28 cellular contexts compared by ENCODE assay signal in genomic region chr1:232837085-232837484, GRCh38. TPM values are rescaled to one million over a fixed set of nuclear protein-coding genes. Genes with fewer than 3 reads are reported as not detected.
DNase-seq lines count a peak whose midpoint lies in the region; ATAC-seq and TF ChIP-seq lines count a peak whose summit lies in the region.
"Had no signal": no experiment of that assay in that cellular context is flagged by ENCODE, and none has a peak within 500 bp of the region (broad histone marks: within the 10 kb centered on the region; RNA-seq: fewer than 3 reads in every experiment).

No MANE protein-coding gene starts in this region.

- no peak overlapping the region for H2BK12ac ChIP-seq in mesenchymal stem cell (ENCODE audit: low read length in 2 of 2)

- no peak overlapping the region for H3K4ac ChIP-seq in mesenchymal stem cell (ENCODE audit: low read depth in 1 of 2, low read length in 2 of 2)

- H2BK15ac ChIP-seq in mesenchymal stem cell (ENCODE audit: low read depth, poor library complexity, severe bottlenecking), result no peak overlapping the region

- no peak overlapping the region for H2BK5ac ChIP-seq in mesenchymal stem cell (ENCODE audit: low read depth, low read length, poor library complexity, severe bottlenecking)

- H3K4me2 ChIP-seq in mesenchymal stem cell (ENCODE audit: low read length, poor library complexity, severe bottlenecking), result no peak overlapping the region
- H3K4me2 ChIP-seq: GM23338, SK-N-SH had no signal

- no peak overlapping the region for H2BK120ac ChIP-seq in mesenchymal stem cell (ENCODE audit: low read depth, low read length)

- H3K9me3 ChIP-seq in mesenchymal stem cell (ENCODE audit: control insufficient read depth, low read length), result no peaks in the 10 kb centered on the region
- H3K9me3 ChIP-seq in SJCRH30 (replicated peaks), result no peaks in the 10 kb centered on the region
- H3K9me3 ChIP-seq: esophagus squamous epithelium, SK-N-SH, upper lobe of left lung had no signal

- H3K27ac ChIP-seq in mesenchymal stem cell (ENCODE audit: low read length, poor library complexity, severe bottlenecking) (no peak overlapping the region), SJCRH30 (no peak overlapping the region)
- H3K27ac ChIP-seq: esophagus squamous epithelium, upper lobe of left lung had no signal

- H2AK5ac ChIP-seq in mesenchymal stem cell (ENCODE audit: low read length, severe bottlenecking), result no peak overlapping the region

- no peak overlapping the region for H4K91ac ChIP-seq in mesenchymal stem cell (ENCODE audit: low read length)

- no peak for ATAC-seq in sciatic nerve
- ATAC-seq in HG03342 (IDR thresholded peaks at IDR 0.05; ENCODE audit: unreplicated experiment), result no peak
- ATAC-seq: activated CD8-positive, alpha-beta T cell treated with anti-CD3 and anti-CD28 coated beads, Interleukin-2, amount 10 ng/mL, durations not matched to agents 7 days and 5 days; activated naive CD4-positive, alpha-beta T cell treated with anti-CD3 and anti-CD28 coated beads, Interleukin-2, amount 50 U/mL, for 72 hours; GM23338; stimulated activated effector memory CD8-positive, alpha-beta T cell treated with anti-CD3 and anti-CD28 coated beads, Interleukin-12 subunit alpha, Interleukin-12 subunit beta, amount 100 ng/mL, for 72 hours had no signal

- TF ChIP-seq CTCF in choroid plexus epithelial cell (conservative IDR thresholded peaks at IDR 0.05; ENCODE audit: low read depth, low read length), result no peak

- no peak overlapping the region for H3K9ac ChIP-seq in mesenchymal stem cell (ENCODE audit: low read length)
- H3K9ac ChIP-seq: SK-N-SH had no signal

- no peak overlapping the region for H3K23ac ChIP-seq in mesenchymal stem cell (ENCODE audit: low read length in 2 of 2)

- no peaks in the 10 kb centered on the region for H3K4me1 ChIP-seq in mesenchymal stem cell (ENCODE audit: control insufficient read depth, insufficient read depth, low read depth, low read length)
- no peaks in the 10 kb centered on the region for H3K4me1 ChIP-seq in SJCRH30
- H3K4me1 ChIP-seq: esophagus squamous epithelium, upper lobe of left lung had no signal

- DNase-seq in EL (peak; percentile 52), M059J (ENCODE audit: low read depth) (peak; percentile 38), choroid plexus epithelial cell (ENCODE audit: low read depth) (peak; percentile 34), mesenchymal stem cell (peak; percentile 3), GM19240 (ENCODE audit: insufficient read length, low spot score) (no peak), SJCRH30 (no peak), sciatic nerve (ENCODE audit: low spot score) (no peak)
- DNase-seq: activated CD8-positive, alpha-beta T cell treated with anti-CD3 and anti-CD28 coated beads, Interleukin-2, amount 10 ng/mL, durations not matched to agents 7 days and 5 days; anterior cingulate cortex; C1 segment of cervical spinal cord; COR-L47; DMS79; endodermal cell; esophagus squamous epithelium; kidney; MM.1S; NCI-H2029; nephron progenitor cell; SK-N-SH; stimulated activated CD4-positive, alpha-beta T cell treated with anti-CD3 and anti-CD28 coated beads, Interleukin-2, amount 100 ng/mL, for 48 hours; substantia nigra; T-helper 2 cell; upper lobe of left lung had no signal

- intact Hi-C loops in sciatic nerve (cut with DNase I), result no loop called here

- H2AFZ ChIP-seq in mesenchymal stem cell (ENCODE audit: low read depth, low read length), result no peak overlapping the region
- H2AFZ ChIP-seq: GM23338 had no signal

- H3K4me3 ChIP-seq in choroid plexus epithelial cell (ENCODE audit: low read depth, low read length) (no peak overlapping the region), mesenchymal stem cell (ENCODE audit: insufficient read depth in 1 of 2, low read depth in 1 of 2, low read length in 2 of 2) (no peak overlapping the region), SJCRH30 (no peak overlapping the region)
- H3K4me3 ChIP-seq: esophagus squamous epithelium, GM23338, lung, upper lobe of left lung had no signal

- no peaks in the 10 kb centered on the region for H3K79me1 ChIP-seq in mesenchymal stem cell (replicated peaks; ENCODE audit: low read length, poor library complexity, severe bottlenecking)

- no peak overlapping the region for H3K18ac ChIP-seq in mesenchymal stem cell (ENCODE audit: low read depth in 1 of 2, low read length in 2 of 2)

- H3K36me3 ChIP-seq in mesenchymal stem cell (ENCODE audit: control insufficient read depth in 1 of 2, insufficient read depth in 2 of 2, low read depth in 1 of 2, low read length in 2 of 2) (no peaks in the 10 kb centered on the region), SJCRH30 (no peaks in the 10 kb centered on the region)
- H3K36me3 ChIP-seq: esophagus squamous epithelium, upper lobe of left lung had no signal

- H4K8ac ChIP-seq in mesenchymal stem cell (ENCODE audit: low read length), result no peak overlapping the region

- 89% methylated on average over 1 of the region's 4 CpGs for WGBS in mesenchymal stem cell

- no peak overlapping the region for H3K14ac ChIP-seq in mesenchymal stem cell (ENCODE audit: low read length in 2 of 2)

- H3K27me3 ChIP-seq in mesenchymal stem cell (ENCODE audit: control insufficient read depth in 1 of 2, insufficient read depth in 1 of 2, low read length in 2 of 2) (no peaks in the 10 kb centered on the region), SJCRH30 (0 out of 2 replicates have a peak, but pooled peaks cover 2% of the 10 kb centered on the region)
- H3K27me3 ChIP-seq: esophagus squamous epithelium, upper lobe of left lung had no signal

RNA-seq across cellular contexts. Expression of gene MAP10, which starts 31.9 kb away (rescaled TPM):
- total RNA-seq in M059J (2014; rRNA removed; shearing (Covaris generic)), result 3.9 and 6.9 TPM in 2 replicates
- polyA plus RNA-seq in mesenchymal stem cell (2013, experiment 1 of 2), result 0.69 TPM
- 0.66 TPM for polyA plus RNA-seq in mesenchymal stem cell (2013, experiment 2 of 2)
- total RNA-seq in SJCRH30 (2014; rRNA removed; shearing (Covaris generic)), result 0.10 TPM in 1 of 2 replicates, not detected in the other
- 2.3 TPM for total RNA-seq in sciatic nerve

Comparison
In these comparisons a context has a peak if more than half of its experiments do, and no peak if none do; other contexts are left out.
1. DNase-seq: peak in EL (single experiment), M059J (single experiment), choroid plexus epithelial cell (single experiment) and mesenchymal stem cell (single experiment); none in GM19240 (single experiment), SJCRH30 (0 of 2) and sciatic nerve (single experiment).